8 cellular contexts compared by ENCODE assay signal in the genomic region with DNA sequence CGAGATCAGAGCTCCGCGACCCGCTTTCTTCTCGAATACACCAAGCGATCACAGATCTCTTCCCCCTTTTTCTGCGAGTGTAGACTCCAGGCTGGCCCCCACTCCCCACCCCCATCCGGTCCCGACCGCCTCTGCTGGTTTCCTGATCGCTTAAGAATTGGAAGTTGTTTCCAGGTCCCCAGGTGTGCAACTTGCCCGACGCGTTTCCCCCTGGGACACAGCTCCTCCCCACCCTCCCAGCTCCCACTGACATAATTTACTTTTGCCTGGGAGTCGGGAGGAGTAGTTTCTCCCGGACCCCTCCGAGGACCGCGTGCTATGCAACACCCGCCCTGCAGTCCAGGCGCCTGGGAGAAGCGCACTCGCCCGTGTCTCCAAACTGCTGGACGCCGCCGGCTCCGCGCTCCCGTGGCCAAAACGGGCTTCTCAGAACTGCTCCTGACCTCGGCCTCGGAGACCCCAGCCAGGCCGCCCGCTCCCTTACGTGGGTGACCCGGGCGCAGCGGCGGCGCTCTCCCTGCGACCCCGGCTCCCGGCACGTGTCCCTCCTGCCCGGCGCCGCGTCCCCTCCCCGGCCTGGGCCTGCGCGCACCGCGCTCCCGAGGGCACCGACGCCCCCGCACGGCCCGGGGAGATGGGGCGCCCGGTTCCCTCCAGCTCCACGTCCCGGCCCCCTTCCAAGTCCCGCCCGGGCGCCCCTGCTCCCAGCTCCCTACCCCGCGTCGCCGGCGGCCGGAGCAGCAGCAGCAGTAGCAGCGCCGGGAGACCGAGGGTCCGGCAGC. TPM values are rescaled to one million over a fixed set of nuclear protein-coding genes. Genes with fewer than 3 reads are reported as not detected.
A peak's percentile ranks its signal among the peaks of the same experiment; 100 is the strongest.
DNase-seq lines count a peak whose midpoint lies in the region; ATAC-seq and TF ChIP-seq lines count a peak whose summit lies in the region.

No MANE protein-coding gene starts in this region.

- WGBS in spleen, 5 donors = 0 to 1% (median 1%) methylated on average over 30 to 77 of the region's 77 CpGs

- H3K4me1 ChIP-seq in iPS-20b (ENCODE audit: insufficient read depth, low read length) (no peaks in the 10 kb centered on the region), spleen (peaks cover 24 to 61% (median 47%) of the 10 kb centered on the region in 6 donors)

- H3K27ac ChIP-seq in iPS-20b (ENCODE audit: low read length) (no peak overlapping the region), spleen (peak overlapping the region; percentile 86 to 99 (median 97))

- POLR2A ChIA-PET in AG04449 (lab: Yijun Ruan, JAX) = interaction anchor here (0.5 to 0.6 kb wide), 3 partner anchors 19 to 66 kb away, joined by 3 read pairs; no protein-coding TSS in a partner anchor

- H3K36me3 ChIP-seq in iPS-20b (ENCODE audit: insufficient read depth, low read depth, low read length) (no peaks in the 10 kb centered on the region), spleen (no peaks in the 10 kb centered on the region)

- H3K9ac ChIP-seq in iPS-20b (ENCODE audit: low read depth, low read length) = no peak overlapping the region

- TF ChIP-seq POLR2A in spleen (IDR thresholded peaks at IDR 0.05) = no peak

- H3K4me3 ChIP-seq in AG04449 (ENCODE audit: low read depth, low read length) (peak overlapping the region; percentile 72), astrocyte of the spinal cord (ENCODE audit: low read depth, low read length) (peak overlapping the region; percentile 63), iPS-20b (ENCODE audit: low read length) (peak overlapping the region; percentile 79), spleen (peak overlapping the region; percentile 79 to 100 (median 96))

- in situ Hi-C loops in astrocyte of the spinal cord (cut with HindIII; ENCODE audit: low sequenced_read_pairs) = no loop called here

- no peak for DNase-seq in AG04449 (ENCODE audit: low read depth, low spot score)
- DNase-seq in T-helper 1 cell = peak in 4 of 5 donors; percentile 14 to 44 (median 17)
- peak; percentile 37 for DNase-seq in astrocyte of the spinal cord (ENCODE audit: low read depth, low spot score)
- DNase-seq in spleen = peak; percentile 89
- no peak for DNase-seq in H4 (ENCODE audit: low spot score)

- intact Hi-C loops in spleen (cut with DNase I; ENCODE audit: low total_unique reads) = loop anchor here (10.0 kb wide), 1 partner anchor 82 kb away; a partner anchor contains a TSS

- ATAC-seq in GM18909 (IDR thresholded peaks at IDR 0.05; ENCODE audit: poor library complexity, unreplicated experiment) = peak; percentile 10
- peak; percentile 6 for ATAC-seq in HG03139 (IDR thresholded peaks at IDR 0.05; ENCODE audit: unreplicated experiment)

- H3K27me3 ChIP-seq in iPS-20b (ENCODE audit: insufficient read depth, low read length) (peaks cover 71% of the 10 kb centered on the region), spleen (replicated peaks in 1 of 7) (no peaks in the 10 kb centered on the region)

- no peak for TF ChIP-seq CTCF in AG04449 (IDR thresholded peaks at IDR 0.05; ENCODE audit: insufficient read depth, low read length, missing control alignments)
- TF ChIP-seq CTCF in astrocyte of the spinal cord (IDR thresholded peaks at IDR 0.05; ENCODE audit: low read depth, low read length) = no peak
- peak in 1 of 11 experiments; percentile 22 for TF ChIP-seq CTCF in spleen (IDR thresholded peaks at IDR 0.05 in 8 of 11, conservative IDR thresholded peaks at IDR 0.05 in 3 of 11)

- H3K9me3 ChIP-seq in iPS-20b (ENCODE audit: insufficient read depth, low read depth, low read length) = no peaks in the 10 kb centered on the region
- no peaks in the 10 kb centered on the region for H3K9me3 ChIP-seq in spleen

- CTCF ChIA-PET in AG04449 (lab: Yijun Ruan, JAX) = interaction anchor here (0.9 to 1.9 kb wide), 5 partner anchors 15 to 110 kb away, joined by 3 to 13 read pairs (median 4); no protein-coding TSS in a partner anchor

RNA-seq across cellular contexts. Expression of a gene that starts 0.5 kb away (rescaled TPM):
- 10 to 100 TPM; 18.7 to 37.4 (median 28.6) TPM for total RNA-seq in spleen
- polyA plus RNA-seq in spleen = 10 to 100 TPM in 2 of 3 donors, 1 to 10 TPM in 1; 9.9 to 13.8 (median 11.1) TPM
- 14.4 and 18.6 TPM in 2 replicates for total RNA-seq in H4 (2014; rRNA removed; shearing (Covaris generic))

Comparison
In these comparisons a context has a peak if more than half of its experiments do, and no peak if none do; other contexts are left out.
1. DNase-seq: peak in T-helper 1 cell (4 of 5), astrocyte of the spinal cord (single experiment) and spleen (single experiment); none in AG04449 (single experiment) and H4 (single experiment).
2. Peak in every context shown above with its lines, with median percentiles within 50 percentile points of each other: H3K4me3 ChIP-seq.